11 cellular contexts compared by ENCODE assay signal in genomic region chr1:230073371-230074035, GRCh38. TPM values are rescaled to one million over a fixed set of nuclear protein-coding genes. Genes with fewer than 3 reads are reported as not detected.
DNase-seq lines count a peak whose midpoint lies in the region; ATAC-seq and TF ChIP-seq lines count a peak whose summit lies in the region.
"Had no signal": no experiment of that assay in that cellular context is flagged by ENCODE, and none has a peak within 500 bp of the region (broad histone marks: within the 10 kb centered on the region; RNA-seq: fewer than 3 reads in every experiment).

No MANE protein-coding gene starts in this region.

- H3K4me1 ChIP-seq in right cardiac atrium (ENCODE audit: control insufficient read depth, insufficient read depth, low read length) (peaks cover 16% of the 10 kb centered on the region), thoracic aorta (ENCODE audit: control insufficient read depth in 1 of 2, low read depth in 2 of 2) (peaks cover 43 to 98% of the 10 kb centered on the region in 2 donors)

- no peaks in the 10 kb centered on the region for H3K9me3 Mint-ChIP-seq in activated naive CD8-positive, alpha-beta T cell treated with anti-CD3 and anti-CD28 coated beads, Interleukin-2, amount 50 U/mL, for 24 hours

- H3K9me3 ChIP-seq in right cardiac atrium (ENCODE audit: control insufficient read depth, low read length), result no peaks in the 10 kb centered on the region
- H3K9me3 ChIP-seq in thoracic aorta, result no peaks in the 10 kb centered on the region

- peaks cover 18% of the 10 kb centered on the region for H3K36me3 Mint-ChIP-seq in activated naive CD8-positive, alpha-beta T cell treated with anti-CD3 and anti-CD28 coated beads, Interleukin-2, amount 50 U/mL, for 24 hours (ENCODE audit: low read depth)

- H3K4me3 ChIP-seq in right cardiac atrium (ENCODE audit: low read length) (no peak overlapping the region), thoracic aorta (peak overlapping the region; percentile 32)

- H3K27me3 Mint-ChIP-seq in activated naive CD8-positive, alpha-beta T cell treated with anti-CD3 and anti-CD28 coated beads, Interleukin-2, amount 50 U/mL, for 24 hours, result no peaks in the 10 kb centered on the region

- WGBS in right cardiac atrium, result 42% methylated on average over 4 of the region's 4 CpGs

- no peak overlapping the region for H3K4me3 Mint-ChIP-seq in activated naive CD8-positive, alpha-beta T cell treated with anti-CD3 and anti-CD28 coated beads, Interleukin-2, amount 50 U/mL, for 24 hours

- no peak for DNase-seq in Right ventricle myocardium superior
- no peak for DNase-seq in cardiac septum (ENCODE audit: low spot score)
- no peak for DNase-seq in activated naive CD8-positive, alpha-beta T cell treated with anti-CD3 and anti-CD28 coated beads, Interleukin-2, amount 50 U/mL, for 24 hours
- peak in 2 of 3 donors; percentile 65 to 79 for DNase-seq in right cardiac atrium
- DNase-seq in thoracic aorta (ENCODE audit: low spot score), result no peak
- no peak for DNase-seq in HuH-7.5 (ENCODE audit: low spot score)
- DNase-seq: DMS53, kidney glomerular epithelial cell, NCI-H2171 treated with DMSO at 0.1 percent for 48 hours had no signal

- no peak for TF ChIP-seq CTCF in thoracic aorta (IDR thresholded peaks at IDR 0.05)

- intact Hi-C loops in Right ventricle myocardium superior (cut with DNase I) (no loop called here), cardiac septum (cut with DNase I) (no loop called here), right cardiac atrium (cut with DNase I) (no loop called here)

- no peaks in the 10 kb centered on the region for H3K36me3 ChIP-seq in thoracic aorta

- peaks cover 79% of the 10 kb centered on the region for H3K4me1 Mint-ChIP-seq in activated naive CD8-positive, alpha-beta T cell treated with anti-CD3 and anti-CD28 coated beads, Interleukin-2, amount 50 U/mL, for 24 hours

- H3K27ac ChIP-seq in right cardiac atrium (ENCODE audit: low read length) (peak overlapping the region; percentile 30), thoracic aorta (peak overlapping the region in 1 of 2 donors; percentile 12)

- ATAC-seq in Right ventricle myocardium superior (ENCODE audit: poor library complexity) (peak; percentile 16), right cardiac atrium (peak; percentile 53 to 59), thoracic aorta (ENCODE audit: insufficient number of reproducible peaks, low FRiP score, low read depth) (no peak), GM21737 (IDR thresholded peaks at IDR 0.05; ENCODE audit: unreplicated experiment) (no peak), GM21723 (IDR thresholded peaks at IDR 0.05; ENCODE audit: unreplicated experiment) (no peak)
- ATAC-seq in activated naive CD8-positive, alpha-beta T cell treated with anti-CD3 and anti-CD28 coated beads, Interleukin-2, amount 50 U/mL, for 24 hours, result peak; percentile 18

- H3K27ac Mint-ChIP-seq in activated naive CD8-positive, alpha-beta T cell treated with anti-CD3 and anti-CD28 coated beads, Interleukin-2, amount 50 U/mL, for 24 hours, result no peak overlapping the region

- H3K27me3 ChIP-seq in right cardiac atrium (ENCODE audit: control insufficient read depth, insufficient read depth) (no peaks in the 10 kb centered on the region), thoracic aorta (replicated peaks; ENCODE audit: insufficient read depth) (no peaks in the 10 kb centered on the region)

RNA-seq across cellular contexts. Expression of gene GALNT2, which starts 6.5 kb away (rescaled TPM):
- 21.2 TPM for total RNA-seq in Right ventricle myocardium superior
- 29.3 TPM for total RNA-seq in cardiac septum
- 10 to 100 TPM; 36.8 to 45.5 (median 40.5) TPM for total RNA-seq in right cardiac atrium
- polyA plus RNA-seq in right cardiac atrium, result 27.4 TPM
- 100 to 1,000 TPM; 113 to 148 TPM for total RNA-seq in thoracic aorta

Comparison
In these comparisons a context has a peak if more than half of its experiments do, and no peak if none do; other contexts are left out.
1. DNase-seq: peak in right cardiac atrium (2 of 3); none in Right ventricle myocardium superior (single experiment), cardiac septum (single experiment), activated naive CD8-positive, alpha-beta T cell treated with anti-CD3 and anti-CD28 coated beads, Interleukin-2, amount 50 U/mL, for 24 hours (single experiment), thoracic aorta (single experiment) and HuH-7.5 (single experiment).
2. ATAC-seq: peak in Right ventricle myocardium superior (single experiment), activated naive CD8-positive, alpha-beta T cell treated with anti-CD3 and anti-CD28 coated beads, Interleukin-2, amount 50 U/mL, for 24 hours (single experiment) and right cardiac atrium (2 of 2); none in thoracic aorta (single experiment), GM21737 (single experiment) and GM21723 (single experiment).